16 cellular contexts compared by ENCODE assay signal in genomic region chr5:14034991-14035390, GRCh38.
DNase-seq lines count a peak whose midpoint lies in the region; ATAC-seq and TF ChIP-seq lines count a peak whose summit lies in the region.
"Had no signal": no experiment of that assay in that cellular context is flagged by ENCODE, and none has a peak within 500 bp of the region (broad histone marks: within the 10 kb centered on the region; RNA-seq: fewer than 3 reads in every experiment).

No MANE protein-coding gene starts in this region.

- H3K36me3 ChIP-seq in left lung (no peaks in the 10 kb centered on the region), stomach (no peaks in the 10 kb centered on the region), MG63 (no peaks in the 10 kb centered on the region)

- peak overlapping the region; percentile 96 for H3K27ac Mint-ChIP-seq in HFFc6
- H3K27ac Mint-ChIP-seq in effector memory CD8-positive, alpha-beta T cell = no peak overlapping the region
- H3K27ac Mint-ChIP-seq: CD4-positive, alpha-beta T cell; memory B cell had no signal

- DNase-seq in HFFc6 = no peak
- peak; percentile 15 for DNase-seq in astrocyte of the spinal cord (ENCODE audit: low read depth, low spot score)
- DNase-seq in left lung = no peak
- DNase-seq in stomach = no peak
- DNase-seq in effector memory CD8-positive, alpha-beta T cell = no peak
- no peak for DNase-seq in MG63
- no peak for DNase-seq in activated CD4-positive, alpha-beta T cell treated with anti-CD3 and anti-CD28 coated beads for 4 hours
- DNase-seq: activated effector memory CD4-positive, alpha-beta T cell treated with anti-CD3 and anti-CD28 coated beads, Interleukin-2, amount 50 U/mL, for 16 hours; CD4-positive, alpha-beta T cell; effector CD8-positive, alpha-beta T cell; foreskin melanocyte; NCI-H2081; NCI-H69; stimulated activated CD4-positive, alpha-beta T cell treated with anti-CD3 and anti-CD28 coated beads, Interleukin-12 subunit alpha, Interleukin-12 subunit beta, amount 100 ng/mL, for 4 hours had no signal

- no peak for ATAC-seq in left lung
- no peak for ATAC-seq in effector memory CD8-positive, alpha-beta T cell (replicated peaks)

- H3K4me1 Mint-ChIP-seq in HFFc6 (ENCODE audit: low read depth) = no peaks in the 10 kb centered on the region; the same call in 1 of the 2 replicates
- no peaks in the 10 kb centered on the region for H3K4me1 Mint-ChIP-seq in effector memory CD8-positive, alpha-beta T cell (ENCODE audit: low read depth in 2 of 2)

- intact Hi-C loops in left lung (cut with DNase I) = no loop called here
- intact Hi-C loops in stomach (cut with DNase I; ENCODE audit: low total_unique reads) = no loop called here

- no peaks in the 10 kb centered on the region for H3K36me3 Mint-ChIP-seq in HFFc6 (ENCODE audit: low read depth)
- no peaks in the 10 kb centered on the region for H3K36me3 Mint-ChIP-seq in effector memory CD8-positive, alpha-beta T cell (ENCODE audit: insufficient read depth)
- H3K36me3 Mint-ChIP-seq: memory B cell had no signal

- H3K4me3 Mint-ChIP-seq in HFFc6 = peak overlapping the region; percentile 67; the same call in 1 of the 2 replicates
- no peak overlapping the region for H3K4me3 Mint-ChIP-seq in effector memory CD8-positive, alpha-beta T cell
- H3K4me3 Mint-ChIP-seq: CD4-positive, alpha-beta T cell; memory B cell had no signal

- H3K27me3 ChIP-seq in left lung = no peaks in the 10 kb centered on the region
- no peaks in the 10 kb centered on the region for H3K27me3 ChIP-seq in stomach
- H3K27me3 ChIP-seq in MG63 = no peaks in the 10 kb centered on the region

- H3K27me3 Mint-ChIP-seq in HFFc6 (ENCODE audit: insufficient read depth) = no peaks in the 10 kb centered on the region; the same call in none of the 2 replicates
- peaks cover 23% of the 10 kb centered on the region in 2 donors for H3K27me3 Mint-ChIP-seq in effector memory CD8-positive, alpha-beta T cell

- H3K4me3 ChIP-seq in astrocyte of the spinal cord (ENCODE audit: low read depth, low read length) = no peak overlapping the region
- H3K4me3 ChIP-seq in left lung = no peak overlapping the region
- no peak overlapping the region for H3K4me3 ChIP-seq in stomach
- no peak overlapping the region for H3K4me3 ChIP-seq in MG63

- no peaks in the 10 kb centered on the region for H3K9me3 Mint-ChIP-seq in HFFc6
- no peaks in the 10 kb centered on the region for H3K9me3 Mint-ChIP-seq in effector memory CD8-positive, alpha-beta T cell
- H3K9me3 Mint-ChIP-seq: memory B cell had no signal

- TF ChIP-seq EP300 in stomach (IDR thresholded peaks at IDR 0.05) = no peak

- in situ Hi-C loops in astrocyte of the spinal cord (cut with HindIII; ENCODE audit: low sequenced_read_pairs) = no loop called here

- H3K4me1 ChIP-seq in left lung = peaks cover 11 to 24% of the 10 kb centered on the region in 2 donors
- peaks cover 9 to 37% (median 21%) of the 10 kb centered on the region in 4 donors for H3K4me1 ChIP-seq in stomach

- peak overlapping the region; percentile 60 to 82 for H3K27ac ChIP-seq in left lung
- peak overlapping the region in 3 of 5 donors; percentile 66 to 83 (median 75) for H3K27ac ChIP-seq in stomach
- H3K27ac ChIP-seq: HL-60 had no signal

- TF ChIP-seq POLR2A in stomach (IDR thresholded peaks at IDR 0.05) = no peak

- no peaks in the 10 kb centered on the region for H3K9me3 ChIP-seq in left lung
- H3K9me3 ChIP-seq in stomach = no peaks in the 10 kb centered on the region
- H3K9me3 ChIP-seq in MG63 = no peaks in the 10 kb centered on the region

- TF ChIP-seq CTCF in HFFc6 (IDR thresholded peaks at IDR 0.05) (no peak), astrocyte of the spinal cord (IDR thresholded peaks at IDR 0.05; ENCODE audit: low read depth, low read length) (no peak), left lung (IDR thresholded peaks at IDR 0.05) (no peak), stomach (IDR thresholded peaks at IDR 0.05) (no peak)

- 58 to 80% (median 77%) methylated on average over 3 of the region's 3 CpGs for WGBS in stomach, 5 donors
